Comparison of ENCODE assay signal across 12 cellular contexts in genomic region chr20:44454301-44454963, GRCh38. TPM values are rescaled to one million over a fixed set of nuclear protein-coding genes. Genes with fewer than 3 reads are reported as not detected.
DNase-seq lines count a peak whose midpoint lies in the region; TF ChIP-seq lines count a peak whose summit lies in the region.
"Had no signal": no experiment of that assay in that cellular context is flagged by ENCODE, and none has a peak within 500 bp of the region (broad histone marks: within the 10 kb centered on the region; RNA-seq: fewer than 3 reads in every experiment).

No MANE protein-coding gene starts in this region.

- no peak for TF ChIP-seq CTCF in chondrocyte (IDR thresholded peaks at IDR 0.05)

- H3K27ac Mint-ChIP-seq in chondrocyte (ENCODE audit: unreplicated experiment): no peak overlapping the region

- DNase-seq in ACHN (peak; percentile 74), HK-2 (ENCODE audit: unreplicated experiment) (peak; percentile 49), chondrocyte (ENCODE audit: low spot score) (peak; percentile 42), kidney tubule cell (ENCODE audit: low spot score) (peak; percentile 62), KBM-7 (no peak), NCI-H1417 treated with DMSO at 0.1 percent for 48 hours (lab: John Stamatoyannopoulos, UW) (no peak), COLO829 (ENCODE audit: low spot score) (no peak), hypothalamus (lab: John Stamatoyannopoulos, UW) (no peak)
- DNase-seq: CD8-positive, alpha-beta memory T cell; DMS53; GM23248 had no signal

- H3K9me3 Mint-ChIP-seq in chondrocyte (ENCODE audit: low read depth): no peaks in the 10 kb centered on the region
- H3K9me3 Mint-ChIP-seq: CD8-positive, alpha-beta memory T cell; IgD-negative memory B cell had no signal

- H3K27me3 Mint-ChIP-seq in chondrocyte (ENCODE audit: low read depth): peaks cover 4% of the 10 kb centered on the region

- no peak overlapping the region for H3K4me3 Mint-ChIP-seq in chondrocyte (ENCODE audit: unreplicated experiment)
- H3K4me3 Mint-ChIP-seq: CD8-positive, alpha-beta memory T cell; IgD-negative memory B cell had no signal

- in situ Hi-C loops in ACHN (cut with HindIII; ENCODE audit: low pct_ligation_motif_present, low pct_unique_long_range_greater_than_20kb, low sequenced_read_pairs): no loop called here
- in situ Hi-C loops in KBM-7 (cut with MboI; ENCODE audit: low pct_unique_long_range_greater_than_20kb, low sequenced_read_pairs): no loop called here

- no peaks in the 10 kb centered on the region for H3K4me1 Mint-ChIP-seq in chondrocyte (ENCODE audit: low read depth)
- H3K4me1 Mint-ChIP-seq: CD8-positive, alpha-beta memory T cell had no signal

- H3K36me3 Mint-ChIP-seq in chondrocyte (ENCODE audit: low read depth): no peaks in the 10 kb centered on the region
- H3K36me3 Mint-ChIP-seq: CD8-positive, alpha-beta memory T cell; IgD-negative memory B cell had no signal

RNA-seq across cellular contexts. Expression of gene TTPAL, which starts 21.2 kb away (rescaled TPM):
- 16.5 to 18.4 TPM (median 17.1 TPM) in 3 replicates for total RNA-seq in chondrocyte

Comparison
In these comparisons a context has a peak if more than half of its experiments do, and no peak if none do; other contexts are left out.
1. DNase-seq: peak in ACHN (single experiment), HK-2 (single experiment), chondrocyte (single experiment) and kidney tubule cell (single experiment); none in KBM-7 (single experiment), NCI-H1417 treated with DMSO at 0.1 percent for 48 hours (single experiment), COLO829 (single experiment) and hypothalamus (0 of 51).